In the genomic region with DNA sequence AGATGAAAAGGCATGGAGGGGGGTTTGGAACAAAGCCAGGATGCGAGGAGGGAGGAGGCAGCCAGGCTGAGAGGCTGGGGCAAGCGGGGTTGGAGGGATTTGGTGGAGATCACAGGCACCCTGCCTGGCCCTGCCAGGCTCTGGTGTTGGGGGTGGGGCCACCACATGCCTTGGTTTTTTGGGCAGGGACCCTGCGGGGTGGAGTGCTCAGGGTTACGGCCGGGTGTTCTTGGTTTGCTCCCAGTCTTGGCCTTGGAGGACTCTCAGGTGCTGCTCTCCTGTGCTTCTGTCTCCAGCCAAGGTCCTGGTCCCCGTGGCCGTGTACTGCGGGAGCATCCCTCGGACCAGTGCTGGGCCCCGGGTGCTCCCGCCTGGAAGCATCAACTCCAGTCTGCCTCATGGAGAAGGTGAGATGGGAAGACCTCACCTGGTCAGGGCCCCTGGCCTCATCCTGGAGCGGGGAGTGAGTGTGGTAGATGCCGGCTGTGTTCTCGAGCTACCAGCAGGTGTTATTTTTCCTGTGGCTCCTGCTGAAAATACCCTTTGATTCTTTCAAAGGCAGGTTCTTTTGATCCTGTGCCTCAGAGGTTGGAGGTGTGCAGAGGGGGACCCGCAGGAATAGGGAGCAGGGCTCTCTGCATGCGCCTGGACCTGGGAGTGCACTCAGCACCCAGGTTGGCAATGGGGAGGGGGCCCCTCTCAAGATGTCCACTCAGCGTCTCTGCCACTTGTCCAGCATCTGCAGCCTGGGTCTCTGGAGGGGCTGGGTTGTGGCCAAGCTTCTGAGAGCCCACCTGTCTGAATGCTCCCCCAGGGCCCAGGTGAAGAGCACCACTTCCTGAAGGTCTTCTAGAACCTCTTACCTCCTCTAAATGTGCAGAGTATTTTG, we compare ENCODE assay signal across 19 cellular contexts. TPM values are rescaled to one million over a fixed set of nuclear protein-coding genes. Genes with fewer than 3 reads are reported as not detected.
DNase-seq lines count a peak whose midpoint lies in the region; ATAC-seq and TF ChIP-seq lines count a peak whose summit lies in the region.
"Had no signal": no experiment of that assay in that cellular context is flagged by ENCODE, and none has a peak within 500 bp of the region (broad histone marks: within the 10 kb centered on the region; RNA-seq: fewer than 3 reads in every experiment).

No MANE protein-coding gene starts in this region.

- no peak for ATAC-seq in GM21619 (IDR thresholded peaks at IDR 0.05; ENCODE audit: unreplicated experiment)
- no peak for ATAC-seq in CD8-positive, alpha-beta T cell

- H3K4me3 ChIP-seq in H7 (ENCODE audit: insufficient read depth, low read depth, low read length) (no peak overlapping the region), spleen (peak overlapping the region in 3 of 8 donors; percentile 13 to 44 (median 16))
- no peak overlapping the region for H3K4me3 ChIP-seq in CD8-positive, alpha-beta T cell (ENCODE audit: low read depth, low read length)
- H3K4me3 ChIP-seq: HAP-1 had no signal

- peaks cover 3 to 9% (median 6%) of the 10 kb centered on the region in 3 donors for H3K27me3 Mint-ChIP-seq in immature natural killer cell (ENCODE audit: low read depth in 3 of 3)
- H3K27me3 Mint-ChIP-seq in CD8-positive, alpha-beta T cell (ENCODE audit: low read depth): no peaks in the 10 kb centered on the region

- H3K9me3 Mint-ChIP-seq in immature natural killer cell: no peaks in the 10 kb centered on the region
- H3K9me3 Mint-ChIP-seq in CD8-positive, alpha-beta T cell: no peaks in the 10 kb centered on the region

- no peaks in the 10 kb centered on the region for H3K36me3 ChIP-seq in H7 (replicated peaks; ENCODE audit: control insufficient read depth, insufficient read depth, low read length)
- H3K36me3 ChIP-seq in spleen: no peaks in the 10 kb centered on the region
- H3K36me3 ChIP-seq in CD8-positive, alpha-beta T cell (ENCODE audit: insufficient read depth, low read length): no peaks in the 10 kb centered on the region
- H3K36me3 ChIP-seq: HAP-1 had no signal

- no peak for TF ChIP-seq CTCF in spleen (IDR thresholded peaks at IDR 0.05 in 8 of 11, conservative IDR thresholded peaks at IDR 0.05 in 3 of 11)
- no peak for TF ChIP-seq CTCF in CD8-positive, alpha-beta T cell (IDR thresholded peaks at IDR 0.05)

- peaks cover 0 to 26% (median 12%) of the 10 kb centered on the region in 6 donors for H3K4me1 ChIP-seq in spleen
- H3K4me1 ChIP-seq in CD8-positive, alpha-beta T cell (ENCODE audit: insufficient read depth, low read length): peaks cover 28% of the 10 kb centered on the region
- H3K4me1 ChIP-seq: HAP-1 had no signal

- no peaks in the 10 kb centered on the region for H3K27me3 ChIP-seq in H7 (ENCODE audit: control insufficient read depth, insufficient read depth, low read length)
- no peaks in the 10 kb centered on the region for H3K27me3 ChIP-seq in spleen (replicated peaks in 1 of 7)
- no peaks in the 10 kb centered on the region for H3K27me3 ChIP-seq in CD8-positive, alpha-beta T cell (ENCODE audit: insufficient read depth, low read length)

- H3K27ac Mint-ChIP-seq in immature natural killer cell: peak overlapping the region in 4 of 6 donors; percentile 46 to 86 (median 71)
- H3K27ac Mint-ChIP-seq in CD8-positive, alpha-beta T cell: no peak overlapping the region

- intact Hi-C loops in spleen (cut with DNase I; ENCODE audit: low total_unique reads): no loop called here
- intact Hi-C loops in CD8-positive, alpha-beta T cell (cut with DNase I, micrococcal nuclease): no loop called here

- no peaks in the 10 kb centered on the region for H3K9me3 ChIP-seq in spleen
- no peaks in the 10 kb centered on the region for H3K9me3 ChIP-seq in CD8-positive, alpha-beta T cell (ENCODE audit: low read length)
- H3K9me3 ChIP-seq: HAP-1 had no signal

- CTCF ChIA-PET in CD8-positive, alpha-beta T cell (lab: Charles Lee): interaction anchor here (2.0 kb wide), 1 partner anchor 15 kb away, joined by 4 read pairs; no protein-coding TSS in a partner anchor

- peak overlapping the region in 3 of 8 donors; percentile 29 to 59 (median 54) for H3K27ac ChIP-seq in spleen
- H3K27ac ChIP-seq in CD8-positive, alpha-beta T cell (ENCODE audit: low read depth, low read length): no peak overlapping the region

- DNase-seq in H7 (peak; percentile 57), SW480 (ENCODE audit: low spot score) (peak; percentile 54), immature natural killer cell (no peak), spleen (peak; percentile 59), germinal center (ENCODE audit: low spot score) (no peak)
- no peak for DNase-seq in CD8-positive, alpha-beta T cell
- DNase-seq: DMS79, Kasumi-1, MM.1S, NCI-H1092 treated with DMSO at 0.1 percent for 48 hours, NCI-H1694 treated with DMSO at 0.1 percent for 48 hours, NCI-H2107, NCI-H2227 treated with DMSO at 0.1 percent for 48 hours, NCI-H526 treated with DMSO at 0.1 percent for 48 hours, OCI-M1 had no signal

- POLR2A ChIA-PET in CD8-positive, alpha-beta T cell (lab: Charles Lee): interaction anchor here (4.2 kb wide), 1 partner anchor 14 kb away, joined by 65 read pairs; no protein-coding TSS in a partner anchor

- no peak for TF ChIP-seq POLR2A in spleen (IDR thresholded peaks at IDR 0.05)

- 78 to 91% (median 89%) methylated on average over 6 to 17 of the region's 17 CpGs for WGBS in spleen, 5 donors

- H3K36me3 Mint-ChIP-seq in immature natural killer cell: peaks cover 0 to 3% (median 0%) of the 10 kb centered on the region in 3 donors
- no peaks in the 10 kb centered on the region for H3K36me3 Mint-ChIP-seq in CD8-positive, alpha-beta T cell
- H3K36me3 Mint-ChIP-seq: CD14-positive monocyte, IgD-negative memory B cell had no signal

- H3K4me3 Mint-ChIP-seq in immature natural killer cell: no peak overlapping the region
- H3K4me3 Mint-ChIP-seq in CD8-positive, alpha-beta T cell: no peak overlapping the region
- H3K4me3 Mint-ChIP-seq: CD14-positive monocyte had no signal

- peaks cover 36 to 37% of the 10 kb centered on the region in 2 donors for H3K4me1 Mint-ChIP-seq in immature natural killer cell
- H3K4me1 Mint-ChIP-seq in CD8-positive, alpha-beta T cell (ENCODE audit: low read depth): peaks cover 31% of the 10 kb centered on the region

RNA-seq across cellular contexts. Expression of a gene that starts 17.0 kb away (rescaled TPM):
- total RNA-seq in H7 (2014; rRNA removed; shearing (Covaris generic)): 0.18 and 0.21 TPM in 2 replicates
- polyA plus RNA-seq in immature natural killer cell: 10 to 100 TPM in 1 of 3 donors, 1 to 10 TPM in 2; 3.1 to 13.0 (median 9.5) TPM
- total RNA-seq in spleen: 10 to 100 TPM in 4 of 7 donors, 1 to 10 TPM in 3; 3.1 to 19.9 (median 11.7) TPM
- 1 to 10 TPM; 3.0 to 9.0 (median 7.4) TPM for polyA plus RNA-seq in spleen
- 1 to 10 TPM; 4.6 to 4.8 TPM for total RNA-seq in CD8-positive, alpha-beta T cell

Comparison
In these comparisons a context has a peak if more than half of its experiments do, and no peak if none do; other contexts are left out.
1. DNase-seq: peak in H7 (single experiment), SW480 (single experiment) and spleen (single experiment); none in immature natural killer cell (0 of 3), CD8-positive, alpha-beta T cell (0 of 7) and germinal center (single experiment).